In genomic region chr17:7887482-7888183, GRCh38 we compare ENCODE assay signal across 8 cellular contexts. TPM values are rescaled to one million over a fixed set of nuclear protein-coding genes. Genes with fewer than 3 reads are reported as not detected.
DNase-seq lines count a peak whose midpoint lies in the region; ATAC-seq and TF ChIP-seq lines count a peak whose summit lies in the region.

No MANE protein-coding gene starts in this region.

- H3K9me3 Mint-ChIP-seq in activated T-cell treated with anti-CD3 and anti-CD28 coated beads, Interleukin-2, amount 50 U/mL, for 4 hours: no peaks in the 10 kb centered on the region

- no peak overlapping the region for H3K4me3 Mint-ChIP-seq in activated T-cell treated with anti-CD3 and anti-CD28 coated beads, Interleukin-2, amount 50 U/mL, for 4 hours

- TF ChIP-seq CTCF in A673 (conservative IDR thresholded peaks at IDR 0.05; ENCODE audit: low read depth, low read length) (no peak), PC-3 (conservative IDR thresholded peaks at IDR 0.05; ENCODE audit: low read depth, low read length) (no peak), esophagus squamous epithelium (IDR thresholded peaks at IDR 0.05) (peak in 1 of 6 experiments; percentile 30)

- peak overlapping the region; percentile 95 for H3K4me2 ChIP-seq in PC-3 (ENCODE audit: low read length)

- H3K27me3 ChIP-seq in A673 (replicated peaks; ENCODE audit: insufficient read depth, low read depth, low read length, poor library complexity): no peaks in the 10 kb centered on the region
- no peaks in the 10 kb centered on the region for H3K27me3 ChIP-seq in PC-3 (ENCODE audit: low read length)
- H3K27me3 ChIP-seq in esophagus squamous epithelium: no peaks in the 10 kb centered on the region

- peaks cover 39% of the 10 kb centered on the region for H3K79me2 ChIP-seq in PC-3 (ENCODE audit: low read length)

- H3K9me2 ChIP-seq in PC-3 (replicated peaks; ENCODE audit: low read length): no peaks in the 10 kb centered on the region

- H3K27me3 Mint-ChIP-seq in activated T-cell treated with anti-CD3 and anti-CD28 coated beads, Interleukin-2, amount 50 U/mL, for 4 hours (ENCODE audit: low read depth): no peaks in the 10 kb centered on the region

- H3K36me3 ChIP-seq in A673 (ENCODE audit: insufficient read depth, low read length, poor library complexity, severe bottlenecking) (peaks cover 32% of the 10 kb centered on the region), PC-3 (ENCODE audit: low read depth, low read length) (peaks cover 10% of the 10 kb centered on the region; the same call in 1 of the 2 replicates), esophagus squamous epithelium (peaks cover 13 to 29% (median 14%) of the 10 kb centered on the region in 3 donors)

- intact Hi-C loops in A673 (cut with micrococcal nuclease; ENCODE audit: unreplicated experiment): loop anchor here (5.0 kb wide), 3 partner anchors 45 to 335 kb away; partner anchors contain the start of genes CNTROB, MPDU1 and TRAPPC1
- intact Hi-C loops in PC-3 (cut with micrococcal nuclease): loop anchor here (1.0 to 2.0 kb wide), 3 partner anchors 25 to 231 kb away; partner anchors contain the start of genes ALOXE3 and CNTROB
- intact Hi-C loops in esophagus squamous epithelium (cut with DNase I): no loop called here

- POLR2A ChIA-PET in A673 (lab: Charles Lee; ENCODE audit: low non-redundant PET): no interaction called here
- POLR2A ChIA-PET in PC-3 (lab: Charles Lee; ENCODE audit: unreplicated experiment): no interaction called here

- H3K9me3 ChIP-seq in A673 (ENCODE audit: low read depth, low read length, poor library complexity, severe bottlenecking) (no peaks in the 10 kb centered on the region), PC-3 (ENCODE audit: low read length) (no peaks in the 10 kb centered on the region), esophagus squamous epithelium (no peaks in the 10 kb centered on the region)

- H4K20me1 ChIP-seq in PC-3 (ENCODE audit: low read length): no peaks in the 10 kb centered on the region

- H3F3A ChIP-seq in PC-3 (ENCODE audit: low read length, unreplicated experiment): peaks cover 11% of the 10 kb centered on the region

- peak; percentile 99 for DNase-seq in A673 (ENCODE audit: low spot score)
- DNase-seq in Jurkat, Clone E6-1 (ENCODE audit: low read depth, low spot score): no peak
- peak; percentile 93 for DNase-seq in PC-3
- DNase-seq in activated T-cell treated with anti-CD3 and anti-CD28 coated beads, Interleukin-2, amount 50 U/mL, for 4 hours: peak; percentile 87
- DNase-seq in esophagus squamous epithelium (lab: John Stamatoyannopoulos, UW): no peak
- DNase-seq in myocyte (ENCODE audit: low read depth): peak; percentile 98
- peak; percentile 73 for DNase-seq in stimulated activated CD8-positive, alpha-beta memory T cell treated with anti-CD3 and anti-CD28 coated beads, Interleukin-7, amount 100 ng/mL, for 24 hours (ENCODE audit: low read depth)

- peaks cover 37% of the 10 kb centered on the region for H3K4me1 ChIP-seq in A673 (ENCODE audit: insufficient read depth, low read length, poor library complexity, severe bottlenecking)
- H3K4me1 ChIP-seq in PC-3 (ENCODE audit: insufficient read depth, low read length): peaks cover 29% of the 10 kb centered on the region
- peaks cover 38 to 74% (median 48%) of the 10 kb centered on the region in 3 donors for H3K4me1 ChIP-seq in esophagus squamous epithelium

- BruUV-seq in A673 (replicated peaks; lab: Mats Ljungman, UMichigan): no TSS peak
- BruUV-seq in PC-3 (replicated peaks; lab: Mats Ljungman, UMichigan): no TSS peak

- peak in 3 of 4 donors; percentile 26 to 60 (median 30) for TF ChIP-seq POLR2A in esophagus squamous epithelium (IDR thresholded peaks at IDR 0.05)

- CTCF ChIA-PET in A673 (lab: Charles Lee): no interaction called here
- CTCF ChIA-PET in PC-3 (lab: Charles Lee): no interaction called here

- H2AFZ ChIP-seq in PC-3 (ENCODE audit: low read length): peak overlapping the region; percentile 66

- peak overlapping the region; percentile 87 for H3K4me3 ChIP-seq in A673 (ENCODE audit: low read depth, low read length, poor library complexity, severe bottlenecking)
- H3K4me3 ChIP-seq in Jurkat, Clone E6-1 (ENCODE audit: low read length): peak overlapping the region; percentile 89
- H3K4me3 ChIP-seq in PC-3 (ENCODE audit: low read length): peak overlapping the region; percentile 94
- H3K4me3 ChIP-seq in esophagus squamous epithelium: peak overlapping the region; percentile 85 to 97 (median 89)

- ATAC-seq in GM18909 (IDR thresholded peaks at IDR 0.05; ENCODE audit: poor library complexity, unreplicated experiment) (peak; percentile 61), PC-3 (peak; percentile 75)
- peak; percentile 77 to 81 for ATAC-seq in activated T-cell treated with anti-CD3 and anti-CD28 coated beads, Interleukin-2, amount 50 U/mL, for 4 hours

- 0% methylated on average over 18 to 30 of the region's 35 CpGs for WGBS in esophagus squamous epithelium, 2 donors

- peaks cover 6% of the 10 kb centered on the region for H3K4me1 Mint-ChIP-seq in activated T-cell treated with anti-CD3 and anti-CD28 coated beads, Interleukin-2, amount 50 U/mL, for 4 hours (ENCODE audit: low read depth)

- peak overlapping the region; percentile 96 for H3K27ac ChIP-seq in A673 (ENCODE audit: low read depth, low read length, poor library complexity, severe bottlenecking)
- H3K27ac ChIP-seq in PC-3 (ENCODE audit: low read length): peak overlapping the region; percentile 96
- peak overlapping the region; percentile 98 to 99 (median 98) for H3K27ac ChIP-seq in esophagus squamous epithelium

- peaks cover 10% of the 10 kb centered on the region for H3K36me3 Mint-ChIP-seq in activated T-cell treated with anti-CD3 and anti-CD28 coated beads, Interleukin-2, amount 50 U/mL, for 4 hours (ENCODE audit: insufficient read depth)

- peak overlapping the region; percentile 87 for H3K9ac ChIP-seq in PC-3 (ENCODE audit: low read length)

RNA-seq across cellular contexts. Expression of gene CHD3, which starts 1.0 kb away (rescaled TPM):
- total RNA-seq in A673 (2021): 249 and 264 TPM in 2 replicates
- polyA plus RNA-seq in Jurkat, Clone E6-1 (2012; ENCODE audit: insufficient read depth, insufficient read length): 180 TPM
- 102 and 151 TPM in 2 replicates for total RNA-seq in PC-3 (2014; rRNA removed)
- 100 to 1,000 TPM; 117 to 127 (median 123) TPM for total RNA-seq in activated T-cell treated with anti-CD3 and anti-CD28 coated beads, Interleukin-2, amount 50 U/mL, for 4 hours
- total RNA-seq in esophagus squamous epithelium: 10 to 100 TPM; 57.7 to 93.5 (median 73.0) TPM
- 104 and 140 TPM in 2 replicates for total RNA-seq in myocyte
- polyA plus RNA-seq in myocyte (2012): 128 TPM

RNA-seq across cellular contexts. Expression of gene RNF227, which starts 28.5 kb away (rescaled TPM):
- total RNA-seq in A673 (2021): 0.83 and 1.1 TPM in 2 replicates
- polyA plus RNA-seq in Jurkat, Clone E6-1 (2012; ENCODE audit: insufficient read depth, insufficient read length): 2.8 TPM
- total RNA-seq in PC-3 (2014; rRNA removed): 0.11 and 0.52 TPM in 2 replicates
- 1 to 10 TPM; 4.7 to 5.5 (median 5.0) TPM for total RNA-seq in activated T-cell treated with anti-CD3 and anti-CD28 coated beads, Interleukin-2, amount 50 U/mL, for 4 hours
- total RNA-seq in esophagus squamous epithelium: 1 to 10 TPM in 3 of 4 donors, under 1 TPM in 1; 0.94 to 8.6 (median 5.7) TPM
- 5.9 and 6.7 TPM in 2 replicates for total RNA-seq in myocyte
- polyA plus RNA-seq in myocyte (2012): 12.2 TPM

RNA-seq across cellular contexts. Expression of gene CYB5D1, which starts 29.8 kb away (rescaled TPM):
- 16.9 and 18.7 TPM in 2 replicates for total RNA-seq in A673 (2021)
- polyA plus RNA-seq in Jurkat, Clone E6-1 (2012; ENCODE audit: insufficient read depth, insufficient read length): 15.5 TPM
- 16.7 and 23.1 TPM in 2 replicates for total RNA-seq in PC-3 (2014; rRNA removed)
- 10 to 100 TPM; 19.7 to 20.8 (median 20.6) TPM for total RNA-seq in activated T-cell treated with anti-CD3 and anti-CD28 coated beads, Interleukin-2, amount 50 U/mL, for 4 hours
- total RNA-seq in esophagus squamous epithelium: 1 to 10 TPM; 3.8 to 9.3 (median 7.5) TPM
- 4.0 and 4.3 TPM in 2 replicates for total RNA-seq in myocyte
- polyA plus RNA-seq in myocyte (2012): 8.8 TPM

RNA-seq across cellular contexts. Expression of gene NAA38, which starts 30.3 kb away (rescaled TPM):
- 64.3 and 67.7 TPM in 2 replicates for total RNA-seq in A673 (2021)
- 224 TPM for polyA plus RNA-seq in Jurkat, Clone E6-1 (2012; ENCODE audit: insufficient read depth, insufficient read length)
- 403 and 409 TPM in 2 replicates for total RNA-seq in PC-3 (2014; rRNA removed)
- 10 to 100 TPM; 40.4 to 47.5 (median 41.5) TPM for total RNA-seq in activated T-cell treated with anti-CD3 and anti-CD28 coated beads, Interleukin-2, amount 50 U/mL, for 4 hours
- total RNA-seq in esophagus squamous epithelium: 10 to 100 TPM; 45.2 to 80.1 (median 74.8) TPM
- total RNA-seq in myocyte: 37.7 and 54.8 TPM in 2 replicates
- polyA plus RNA-seq in myocyte (2012): 155 TPM

RNA-seq across cellular contexts. Expression of gene TMEM88, which starts 32.8 kb away (rescaled TPM):
- total RNA-seq in A673 (2021): 1.7 and 3.0 TPM in 2 replicates
- 1.8 TPM for polyA plus RNA-seq in Jurkat, Clone E6-1 (2012; ENCODE audit: insufficient read depth, insufficient read length)
- total RNA-seq in PC-3 (2014; rRNA removed): 1.5 TPM in 1 of 2 replicates, not detected in the other
- total RNA-seq in activated T-cell treated with anti-CD3 and anti-CD28 coated beads, Interleukin-2, amount 50 U/mL, for 4 hours: 10 to 100 TPM in 1 of 3 donors, 1 to 10 TPM in 2; 8.9 to 11.1 (median 9.9) TPM
- 1 to 10 TPM in 3 of 4 donors, not detected in 1; 1.5 to 3.8 (median 1.6) TPM for total RNA-seq in esophagus squamous epithelium
- 0.72 and 1.8 TPM in 2 replicates for total RNA-seq in myocyte
- 1.3 TPM for polyA plus RNA-seq in myocyte (2012)

Comparison
In these comparisons a context has a peak if more than half of its experiments do, and no peak if none do; other contexts are left out.
1. DNase-seq: peak in A673 (single experiment), PC-3 (single experiment), activated T-cell treated with anti-CD3 and anti-CD28 coated beads, Interleukin-2, amount 50 U/mL, for 4 hours (single experiment), myocyte (single experiment) and stimulated activated CD8-positive, alpha-beta memory T cell treated with anti-CD3 and anti-CD28 coated beads, Interleukin-7, amount 100 ng/mL, for 24 hours (single experiment); none in Jurkat, Clone E6-1 (single experiment) and esophagus squamous epithelium (single experiment).
2. Peak in every context shown above with its lines, with median percentiles within 50 percentile points of each other: H3K27ac ChIP-seq, H3K4me3 ChIP-seq and ATAC-seq.